12 cellular contexts compared by ENCODE assay signal in the genomic region with DNA sequence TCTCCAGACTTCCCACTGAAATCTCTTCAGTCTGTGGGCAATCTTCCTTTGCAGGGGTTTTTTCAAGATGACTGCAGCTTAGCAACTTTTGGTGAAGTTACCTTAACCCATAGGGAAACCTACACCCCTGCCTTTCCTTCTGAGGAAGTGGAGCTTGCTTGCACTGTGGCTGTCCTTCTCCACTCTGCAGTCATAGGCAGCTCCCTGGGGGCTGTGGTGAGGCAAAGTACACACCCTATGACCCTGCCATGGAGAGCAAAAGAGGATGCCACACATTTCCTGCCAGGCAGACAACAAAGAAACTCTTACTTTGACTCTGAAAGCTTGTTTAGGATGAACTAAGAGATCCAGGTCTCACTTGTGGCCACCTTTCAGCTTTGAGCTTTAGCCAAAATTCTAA.
DNase-seq lines count a peak whose midpoint lies in the region; ATAC-seq and TF ChIP-seq lines count a peak whose summit lies in the region.
"Had no signal": no experiment of that assay in that cellular context is flagged by ENCODE, and none has a peak within 500 bp of the region (broad histone marks: within the 10 kb centered on the region; RNA-seq: fewer than 3 reads in every experiment).

No MANE protein-coding gene starts in this region.

- H4K20me1 ChIP-seq in BLaER1 treated with 17β-estradiol and CSF1 and Interleukin-3, amounts not matched to agents 10 nM and 100 nM, result no peaks in the 10 kb centered on the region

- no peaks in the 10 kb centered on the region for H3K9me3 ChIP-seq in BLaER1 treated with 17β-estradiol and CSF1 and Interleukin-3, amounts not matched to agents 10 nM and 100 nM (replicated peaks in 1 of 11)

- H3K4me1 ChIP-seq in BLaER1 treated with 17β-estradiol and CSF1 and Interleukin-3, amounts not matched to agents 10 nM and 100 nM, result peaks cover 27 to 38% (median 30%) of the 10 kb centered on the region in 10 experiments

- no peaks in the 10 kb centered on the region for H3K36me3 Mint-ChIP-seq in activated CD4-positive, alpha-beta memory T cell treated with anti-CD3 and anti-CD28 coated beads, Interleukin-2, amount 10 ng/mL, durations not matched to agents 7 days and 5 days (ENCODE audit: low read depth)

- peaks cover 3% of the 10 kb centered on the region for H3K9me3 Mint-ChIP-seq in activated CD4-positive, alpha-beta memory T cell treated with anti-CD3 and anti-CD28 coated beads, Interleukin-2, amount 10 ng/mL, durations not matched to agents 7 days and 5 days

- H3K27ac Mint-ChIP-seq in activated CD4-positive, alpha-beta memory T cell treated with anti-CD3 and anti-CD28 coated beads, Interleukin-2, amount 10 ng/mL, durations not matched to agents 7 days and 5 days, result peak overlapping the region; percentile 56

- H3K27ac ChIP-seq in BLaER1 treated with 17β-estradiol and CSF1 and Interleukin-3, amounts not matched to agents 10 nM and 100 nM, result peak overlapping the region in 9 of 11 experiments; percentile 50 to 88 (median 82); a peak in 18 of 22 replicates
- H3K27ac ChIP-seq: epithelial cell of prostate, HL-60 had no signal

- CTCF ChIA-PET in activated CD4-positive, alpha-beta memory T cell treated with anti-CD3 and anti-CD28 coated beads, Interleukin-2, amount 10 ng/mL, durations not matched to agents 7 days and 5 days (lab: Charles Lee), result interaction anchor here (2.5 kb wide), 2 partner anchors 16 to 23 kb away, joined by 8 to 14 read pairs; no protein-coding TSS in a partner anchor

- H3K27me3 ChIP-seq in BLaER1 treated with 17β-estradiol and CSF1 and Interleukin-3, amounts not matched to agents 10 nM and 100 nM, result no peaks in the 10 kb centered on the region

- H3K4me3 Mint-ChIP-seq in activated CD4-positive, alpha-beta memory T cell treated with anti-CD3 and anti-CD28 coated beads, Interleukin-2, amount 10 ng/mL, durations not matched to agents 7 days and 5 days, result no peak overlapping the region

- peak; percentile 20 for DNase-seq in activated CD4-positive, alpha-beta memory T cell treated with anti-CD3 and anti-CD28 coated beads, Interleukin-2, amount 10 ng/mL, durations not matched to agents 7 days and 5 days
- DNase-seq in AG08396 (ENCODE audit: low spot score) (no peak), NCI-H526 treated with DMSO at 0.1 percent for 48 hours (lab: John Stamatoyannopoulos, UW) (no peak)
- no peak for DNase-seq in activated T-cell treated with anti-CD3 and anti-CD28 coated beads, Interleukin-2, amount 50 U/mL, for 1 hour
- DNase-seq: activated gamma-delta T cell treated with Interleukin-2 at 50 U/mL for 16 hours, PC-3 had no signal

- no peaks in the 10 kb centered on the region for H3K36me3 ChIP-seq in BLaER1 treated with 17β-estradiol and CSF1 and Interleukin-3, amounts not matched to agents 10 nM and 100 nM

- peak overlapping the region in 8 of 11 experiments; percentile 34 to 69 (median 60); a peak in 15 of 22 replicates for H3K9ac ChIP-seq in BLaER1 treated with 17β-estradiol and CSF1 and Interleukin-3, amounts not matched to agents 10 nM and 100 nM

- H3K4me2 ChIP-seq in BLaER1 treated with 17β-estradiol and CSF1 and Interleukin-3, amounts not matched to agents 10 nM and 100 nM, result peak overlapping the region; percentile 60 to 97 (median 86)

- H3K4me1 Mint-ChIP-seq in activated CD4-positive, alpha-beta memory T cell treated with anti-CD3 and anti-CD28 coated beads, Interleukin-2, amount 10 ng/mL, durations not matched to agents 7 days and 5 days, result peaks cover 22% of the 10 kb centered on the region

- peaks cover 8% of the 10 kb centered on the region for H3K27me3 Mint-ChIP-seq in activated CD4-positive, alpha-beta memory T cell treated with anti-CD3 and anti-CD28 coated beads, Interleukin-2, amount 10 ng/mL, durations not matched to agents 7 days and 5 days

- TF ChIP-seq POLR2A in GM18505 (IDR thresholded peaks at IDR 0.05; ENCODE audit: borderline replicate concordance, extremely low read depth, insufficient read depth, insufficient read length), result no peak

- POLR2A ChIA-PET in activated CD4-positive, alpha-beta memory T cell treated with anti-CD3 and anti-CD28 coated beads, Interleukin-2, amount 10 ng/mL, durations not matched to agents 7 days and 5 days (lab: Charles Lee), result no interaction called here

- peak; percentile 81 for ATAC-seq in GM19397 (IDR thresholded peaks at IDR 0.05; ENCODE audit: unreplicated experiment)
- ATAC-seq in HG03378 (IDR thresholded peaks at IDR 0.05; ENCODE audit: unreplicated experiment), result peak; percentile 67
- no peak for ATAC-seq in GM18505 (IDR thresholded peaks at IDR 0.05; ENCODE audit: unreplicated experiment)
- ATAC-seq: PC-3 had no signal

- peak overlapping the region in 6 of 10 experiments; percentile 3 to 30 (median 15); a peak in 5 of 20 replicates for H3K4me3 ChIP-seq in BLaER1 treated with 17β-estradiol and CSF1 and Interleukin-3, amounts not matched to agents 10 nM and 100 nM
